Comparison of ENCODE assay signal across 29 cellular contexts in the genomic region with DNA sequence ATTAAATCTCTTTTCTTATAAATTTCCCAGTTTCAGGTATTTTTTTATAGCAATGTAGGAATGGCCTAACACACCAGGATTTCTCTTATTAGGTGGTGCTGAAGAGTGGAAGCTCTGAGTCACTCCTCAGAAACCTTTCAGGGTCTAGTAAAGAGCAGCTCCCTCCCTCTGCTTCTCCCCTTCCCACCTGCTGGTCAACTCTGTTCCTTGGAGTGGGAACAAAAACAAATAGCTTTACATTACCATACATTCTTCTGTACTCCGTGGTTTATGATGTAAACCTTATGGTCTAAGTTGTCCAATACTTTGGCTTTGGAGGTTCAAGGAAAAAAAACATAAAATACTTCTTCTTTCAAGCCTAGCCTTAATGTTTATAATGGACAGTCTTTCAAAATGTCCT. TPM values are rescaled to one million over a fixed set of nuclear protein-coding genes. Genes with fewer than 3 reads are reported as not detected.
A peak's percentile ranks its signal among the peaks of the same experiment; 100 is the strongest.
DNase-seq lines count a peak whose midpoint lies in the region; ATAC-seq and TF ChIP-seq lines count a peak whose summit lies in the region.
"Had no signal": no experiment of that assay in that cellular context is flagged by ENCODE, and none has a peak within 500 bp of the region (broad histone marks: within the 10 kb centered on the region; RNA-seq: fewer than 3 reads in every experiment).

No MANE protein-coding gene starts in this region.

- H3K36me3 ChIP-seq in brain microvascular endothelial cell (replicated peaks), result no peaks in the 10 kb centered on the region
- H3K36me3 ChIP-seq: cardiac muscle cell had no signal

- H3K27ac ChIP-seq in brain microvascular endothelial cell, result no peak overlapping the region
- H3K27ac ChIP-seq: C4-2B, cardiac muscle cell, coronary artery had no signal

- peak overlapping the region in 2 of 3 experiments; percentile 64 to 65 for H3K4me3 Mint-ChIP-seq in nephron

- H3K9me3 Mint-ChIP-seq in nephron, result peaks cover 3% of the 10 kb centered on the region

- H3K36me3 Mint-ChIP-seq in nephron (ENCODE audit: low read depth), result peaks cover 4% of the 10 kb centered on the region
- H3K36me3 Mint-ChIP-seq: type B pancreatic cell had no signal

- peak; percentile 16 for DNase-seq in EL
- DNase-seq in MV-4-11 (lab: John Stamatoyannopoulos, UW), result peak; percentile 14
- no peak for DNase-seq in brain microvascular endothelial cell
- no peak for DNase-seq in effector CD4-positive, alpha-beta T cell
- DNase-seq in mesenteric fat pad (ENCODE audit: low spot score), result no peak
- DNase-seq: activated gamma-delta T cell; Caco-2; effector memory CD4-positive, alpha-beta T cell; GF-D8; head of caudate nucleus; islet precursor cell; left lung; mesendoderm; NCI-H1048; NCI-H446; NCI-H748 treated with DMSO at 0.1 percent for 48 hours; nucleus accumbens; SHP77 treated with DMSO at 0.1 percent for 48 hours; stimulated activated CD4-positive, alpha-beta T cell treated with anti-CD3 and anti-CD28 coated beads, Interleukin-15, amount 100 ng/mL, for 24 hours; stimulated activated CD4-positive, alpha-beta T cell treated with anti-CD3 and anti-CD28 coated beads, Interleukin-4, amount 100 ng/mL, for 4 hours; substantia nigra had no signal

- H3K4me3 ChIP-seq in brain microvascular endothelial cell (ENCODE audit: low read depth, low read length), result no peak overlapping the region
- H3K4me3 ChIP-seq: cardiac muscle cell, coronary artery, left lung had no signal

- in situ Hi-C loops in brain microvascular endothelial cell (cut with HindIII; ENCODE audit: low pct_ligation_motif_present, low sequenced_read_pairs), result no loop called here

- H3K4me1 Mint-ChIP-seq in nephron, result peaks cover 45% of the 10 kb centered on the region

- peak; percentile 19 for TF ChIP-seq CTCF in brain microvascular endothelial cell (IDR thresholded peaks at IDR 0.05; ENCODE audit: low read depth, low read length, missing control alignments)
- no peak for TF ChIP-seq CTCF in nephron (IDR thresholded peaks at IDR 0.05; ENCODE audit: unreplicated experiment in 3 of 3)

- H3K27ac Mint-ChIP-seq in nephron, result peak overlapping the region in 2 of 3 experiments; percentile 93 to 94
- H3K27ac Mint-ChIP-seq: type B pancreatic cell had no signal

- H3K27me3 ChIP-seq in brain microvascular endothelial cell (replicated peaks), result no peaks in the 10 kb centered on the region
- H3K27me3 ChIP-seq: left lung had no signal

- peaks cover 6% of the 10 kb centered on the region for H3K27me3 Mint-ChIP-seq in nephron (ENCODE audit: low read depth)
- H3K27me3 Mint-ChIP-seq: type B pancreatic cell had no signal

- ATAC-seq in GM21619 (IDR thresholded peaks at IDR 0.05; ENCODE audit: unreplicated experiment), result no peak
- ATAC-seq: left lung, Panc1 had no signal

RNA-seq across cellular contexts. Expression of gene IL1R1, which starts 2.7 kb away (rescaled TPM):
- total RNA-seq in mesenteric fat pad, result 407 TPM

RNA-seq across cellular contexts. Expression of gene IL1RL2, which starts 47.0 kb away (rescaled TPM):
- 0.93 TPM for total RNA-seq in mesenteric fat pad
- total RNA-seq: Caco-2; cardiac muscle cell; T-helper 2 cell treated with Interferon-gamma antibody and Interleukin-4, amounts not matched to agents 100 ng/mL and 5 ng/mL, for 36 hours had no signal

Comparison
In these comparisons a context has a peak if more than half of its experiments do, and no peak if none do; other contexts are left out.
1. DNase-seq: peak in EL (single experiment) and MV-4-11 (single experiment); none in brain microvascular endothelial cell (single experiment), effector CD4-positive, alpha-beta T cell (single experiment) and mesenteric fat pad (single experiment).